In genomic region chr13:41193919-41194824, GRCh38 we compare ENCODE assay signal across 1 cellular context.
TF ChIP-seq lines count a peak whose summit lies in the region.

Gene KBTBD7, minus strand, starts transcription at chr13:41194569. Its CDS starts 312 bp downstream, at chr13:41194257.

TF ChIP-seq in SK-N-SH, 30 proteins besides CTCF, POLR2A, EP300 and RAD21 (continued from another document):
- peak; percentile 77 for TF ChIP-seq POLR2AphosphoS5 (IDR thresholded peaks at IDR 0.05; ENCODE audit: low read depth, low read length)
- TF ChIP-seq RXRA (IDR thresholded peaks at IDR 0.05; ENCODE audit: borderline replicate concordance, low read depth): 0 out of 2 replicates have a peak, but pooled peaks have one; percentile 45
- TF ChIP-seq PBX3 (IDR thresholded peaks at IDR 0.05): 0 out of 2 replicates have a peak, but pooled peaks have one; percentile 27
- peak; percentile 86 for TF ChIP-seq MAX (IDR thresholded peaks at IDR 0.05; ENCODE audit: low read depth)
- TF ChIP-seq USF2 (IDR thresholded peaks at IDR 0.05; ENCODE audit: borderline replicate concordance, low read depth, low read length): no peak
- peak; percentile 99 for TF ChIP-seq CHD2 (IDR thresholded peaks at IDR 0.05; ENCODE audit: low read length, partially characterized antibody)
- no peak for TF ChIP-seq RFX5 (IDR thresholded peaks at IDR 0.05; ENCODE audit: low read length)
